Comparison of ENCODE assay signal across 19 cellular contexts in genomic region chr1:214708321-214708960, GRCh38.
"Had no signal": no experiment of that assay in that cellular context is flagged by ENCODE, and none has a peak within 500 bp of the region (broad histone marks: within the 10 kb centered on the region; RNA-seq: fewer than 3 reads in every experiment).

No MANE protein-coding gene starts in this region.

- H3K4me3 ChIP-seq: skin epidermis, suprapubic skin had no signal

- H3K9me3 Mint-ChIP-seq: activated CD4-positive, alpha-beta T cell treated with anti-CD3 and anti-CD28 coated beads, Interleukin-2, amount 10 ng/mL, durations not matched to agents 24 days and 14 days had no signal

- H3K27me3 Mint-ChIP-seq: activated B cell treated with CpG ODN at 0.5 μM for 24 hours; activated CD4-positive, alpha-beta T cell treated with anti-CD3 and anti-CD28 coated beads, Interleukin-2, amount 10 ng/mL, durations not matched to agents 24 days and 14 days; activated naive CD8-positive, alpha-beta T cell; T-helper 17 cell had no signal

- H3K27me3 ChIP-seq: suprapubic skin had no signal

- H3K4me1 Mint-ChIP-seq: activated B cell treated with CpG ODN at 0.5 μM for 24 hours; activated CD4-positive, alpha-beta T cell treated with anti-CD3 and anti-CD28 coated beads, Interleukin-2, amount 10 ng/mL, durations not matched to agents 24 days and 14 days; brain; T-helper 17 cell had no signal

- H3K4me1 ChIP-seq: suprapubic skin had no signal

- DNase-seq: activated B cell treated with CpG ODN at 0.5 μM for 24 hours; activated CD4-positive, alpha-beta T cell treated with anti-CD3 and anti-CD28 coated beads, Interleukin-2, amount 10 ng/mL, durations not matched to agents 24 days and 14 days; activated gamma-delta T cell treated with Interleukin-2 at 50 U/mL for 16 hours; amygdala; cerebellar nuclear complex; effector CD8-positive, alpha-beta T cell; hypothalamus; mesendoderm; posterior cingulate gyrus; retina; stimulated activated CD4-positive, alpha-beta T cell treated with anti-CD3 and anti-CD28 coated beads, Interleukin-4, amount 100 ng/mL, for 4 hours; stimulated activated CD8-positive, alpha-beta memory T cell treated with anti-CD3 and anti-CD28 coated beads, Interleukin-4, amount 100 ng/mL, for 48 hours; stimulated activated naive CD8-positive, alpha-beta T cell treated with anti-CD3 and anti-CD28 coated beads, Interleukin-15, Interleukin-2, amounts not matched to agents 100 U/mL and 50 U/mL, for 24 hours; T-helper 17 cell had no signal

- H3K36me3 ChIP-seq: suprapubic skin had no signal

- H3K27ac Mint-ChIP-seq: activated B cell treated with CpG ODN at 0.5 μM for 24 hours; activated CD4-positive, alpha-beta T cell treated with anti-CD3 and anti-CD28 coated beads, Interleukin-2, amount 10 ng/mL, durations not matched to agents 24 days and 14 days; activated naive CD8-positive, alpha-beta T cell; brain; natural killer cell treated with Interleukin-12 subunit alpha and Interleukin-12 subunit beta and Interleukin-15 and Interleukin-18, amount 100 ng/mL, for 72 hours; T-helper 17 cell had no signal

- H3K36me3 Mint-ChIP-seq: brain had no signal

- H3K9me3 ChIP-seq: suprapubic skin had no signal

- ATAC-seq: natural killer cell treated with Interleukin-12 subunit alpha and Interleukin-12 subunit beta and Interleukin-15 and Interleukin-18, amount 100 ng/mL, for 72 hours; stimulated activated naive CD8-positive, alpha-beta T cell treated with anti-CD3 and anti-CD28 coated beads, Interleukin-15, Interleukin-2, amounts not matched to agents 100 U/mL and 50 U/mL, for 24 hours; T-helper 17 cell had no signal

- H3K4me3 Mint-ChIP-seq: activated B cell treated with CpG ODN at 0.5 μM for 24 hours; activated CD4-positive, alpha-beta T cell treated with anti-CD3 and anti-CD28 coated beads, Interleukin-2, amount 10 ng/mL, durations not matched to agents 24 days and 14 days; activated naive CD8-positive, alpha-beta T cell; brain; natural killer cell treated with Interleukin-12 subunit alpha and Interleukin-12 subunit beta and Interleukin-15 and Interleukin-18, amount 100 ng/mL, for 72 hours; T-helper 17 cell had no signal

- H3K27ac ChIP-seq: skin epidermis, suprapubic skin had no signal
